ENCODE assay signal across 1 cellular context in genomic region chr19:35741216-35741541, GRCh38.
TF ChIP-seq lines count a peak whose summit lies in the region.

No MANE protein-coding gene starts in this region.

TF ChIP-seq in HEK293, 187 proteins besides CTCF, POLR2A, EP300 and RAD21 (continued from another document):
- TF ChIP-seq ZBTB6 (tag by site-specific recombination; IDR thresholded peaks at IDR 0.05) (0 out of 2 replicates have a peak, but pooled peaks have one; percentile 20), ZNF112 (tag by site-specific recombination; IDR thresholded peaks at IDR 0.05) (no peak)
TF ChIP-seq in HEK293: peak in this region for 9.
